1 cellular context compared by ENCODE assay signal in the genomic region with DNA sequence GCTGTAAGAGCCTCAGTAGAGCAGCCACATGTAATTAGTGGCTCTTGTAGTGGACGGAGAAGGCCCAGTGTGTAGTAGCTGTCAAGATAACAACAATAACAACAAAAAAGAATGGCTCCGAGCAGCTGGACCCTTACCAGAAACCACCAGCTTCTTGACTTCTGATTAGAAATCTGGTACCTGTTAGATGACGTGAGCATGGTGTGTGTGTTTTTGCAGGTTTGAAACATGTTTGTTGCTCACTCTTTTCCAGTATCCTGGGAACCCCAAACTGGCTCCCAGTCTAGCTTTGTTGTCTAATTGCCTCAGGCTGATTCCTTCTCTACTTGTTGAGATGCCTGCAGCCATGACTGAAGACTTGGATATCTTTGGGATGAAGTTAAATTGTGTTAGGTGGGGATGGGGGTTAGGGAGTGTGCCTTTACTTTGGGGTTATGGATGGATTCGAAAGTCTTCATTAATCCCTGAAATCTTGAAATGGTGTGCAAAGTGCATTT.
TF ChIP-seq lines count a peak whose summit lies in the region.

No MANE protein-coding gene starts in this region.

TF ChIP-seq in K562, 482 proteins besides CTCF, POLR2A, EP300 and RAD21 (continued from another document):
- TF ChIP-seq CTCFL (IDR thresholded peaks at IDR 0.05; ENCODE audit: borderline replicate concordance, insufficient read depth, low read depth, low read length, poor library complexity, severe bottlenecking) (no peak), NFYB (IDR thresholded peaks at IDR 0.05; ENCODE audit: extremely low read depth, insufficient read length) (no peak), ZNF584 (CRISPR knock-in tag; IDR thresholded peaks at IDR 0.05; ENCODE audit: low read depth) (no peak), PPARD (CRISPR knock-in tag; IDR thresholded peaks at IDR 0.05) (no peak), PYGO2 (tag; IDR thresholded peaks at IDR 0.05) (no peak), RERE (CRISPR knock-in tag; IDR thresholded peaks at IDR 0.05; ENCODE audit: borderline replicate concordance) (no peak), TAL1 (IDR thresholded peaks at IDR 0.05) (no peak)
